In genomic region chr1:18294437-18295176, GRCh38 we compare ENCODE assay signal across 25 cellular contexts.
DNase-seq lines count a peak whose midpoint lies in the region; ATAC-seq, FAIRE-seq and TF ChIP-seq lines count a peak whose summit lies in the region.
"Had no signal": no experiment of that assay in that cellular context is flagged by ENCODE, and none has a peak within 500 bp of the region (broad histone marks: within the 10 kb centered on the region; RNA-seq: fewer than 3 reads in every experiment).

No MANE protein-coding gene starts in this region.

- H3K4me3 Mint-ChIP-seq in GM23338 (peak overlapping the region; percentile 28), endodermal cell (no peak overlapping the region)
- H3K4me3 Mint-ChIP-seq: CD8-positive, alpha-beta memory T cell had no signal

- H3K9ac ChIP-seq in HUES6 (ENCODE audit: low read length) = peak overlapping the region; percentile 74
- H3K9ac ChIP-seq in endodermal cell (ENCODE audit: extremely low read depth, low read length, poor library complexity, severe bottlenecking) = no peak overlapping the region
- H3K9ac ChIP-seq in iPS-20b (ENCODE audit: low read depth, low read length) = peak overlapping the region; percentile 59; the same call in 1 of the 2 replicates

- H3K27me3 ChIP-seq in GM23338 (ENCODE audit: insufficient read depth) (no peaks in the 10 kb centered on the region), HUES6 (ENCODE audit: control insufficient read depth, insufficient read depth, low read length) (no peaks in the 10 kb centered on the region), endodermal cell (ENCODE audit: control insufficient read depth, insufficient read depth, low read length, poor library complexity, severe bottlenecking) (no peaks in the 10 kb centered on the region), iPS-20b (ENCODE audit: insufficient read depth, low read length) (no peaks in the 10 kb centered on the region)

- ATAC-seq in GM23338 (peak; percentile 78), HG03442 (IDR thresholded peaks at IDR 0.05; ENCODE audit: unreplicated experiment) (no peak)

- H3K9me3 ChIP-seq in HUES6 (ENCODE audit: control insufficient read depth, insufficient read depth, low read depth, low read length) = no peaks in the 10 kb centered on the region
- no peaks in the 10 kb centered on the region for H3K9me3 ChIP-seq in endodermal cell (ENCODE audit: control insufficient read depth, low read length)
- no peaks in the 10 kb centered on the region for H3K9me3 ChIP-seq in iPS-20b (ENCODE audit: insufficient read depth, low read depth, low read length)
- H3K9me3 ChIP-seq: SJCRH30 had no signal

- H3F3A ChIP-seq in GM23338 (replicated peaks; ENCODE audit: low read depth) = peaks cover 20% of the 10 kb centered on the region; the same call in 1 of the 2 replicates

- H3K4me1 Mint-ChIP-seq in GM23338 (peaks cover 87% of the 10 kb centered on the region), endodermal cell (peaks cover 15% of the 10 kb centered on the region)
- H3K4me1 Mint-ChIP-seq: CD8-positive, alpha-beta memory T cell had no signal

- H3K36me3 Mint-ChIP-seq in GM23338 (ENCODE audit: low read depth) (peaks cover 23% of the 10 kb centered on the region), endodermal cell (ENCODE audit: low read depth) (no peaks in the 10 kb centered on the region)
- H3K36me3 Mint-ChIP-seq: CD8-positive, alpha-beta memory T cell had no signal

- no peaks in the 10 kb centered on the region for H4K20me1 ChIP-seq in GM23338 (replicated peaks; ENCODE audit: insufficient read depth)

- H3K27ac Mint-ChIP-seq in GM23338 (peak overlapping the region; percentile 92), endodermal cell (peak overlapping the region; percentile 52)

- FAIRE-seq in H54 (lab: Jason Lieb, UNC) = no peak
- FAIRE-seq: A204.1, GM18507, RCC 7860 had no signal

- no peak for TF ChIP-seq POLR2A in H54 (IDR thresholded peaks at IDR 0.05; ENCODE audit: low read depth, low read length)

- H3K9me2 ChIP-seq in GM23338 (ENCODE audit: insufficient read depth) = peaks cover 10% of the 10 kb centered on the region; the same call in 1 of the 2 replicates

- peaks cover 48% of the 10 kb centered on the region for H3K4me1 ChIP-seq in GM23338 (ENCODE audit: insufficient read depth)
- peaks cover 71% of the 10 kb centered on the region for H3K4me1 ChIP-seq in HUES6 (ENCODE audit: control insufficient read depth, insufficient read depth, low read length)
- H3K4me1 ChIP-seq in endodermal cell (ENCODE audit: control insufficient read depth, insufficient read depth, low read length) = peaks cover 7% of the 10 kb centered on the region
- peaks cover 36% of the 10 kb centered on the region for H3K4me1 ChIP-seq in iPS-20b (ENCODE audit: insufficient read depth, low read length)
- H3K4me1 ChIP-seq: SJCRH30 had no signal

- peak overlapping the region; percentile 32; the same call in 1 of the 2 replicates for H3K4me2 ChIP-seq in GM23338

- H3K9me3 Mint-ChIP-seq in GM23338 = peaks cover 9% of the 10 kb centered on the region
- H3K9me3 Mint-ChIP-seq in endodermal cell = no peaks in the 10 kb centered on the region
- H3K9me3 Mint-ChIP-seq: CD8-positive, alpha-beta memory T cell had no signal

- H3K27ac ChIP-seq in GM23338 (ENCODE audit: low read depth) = peak overlapping the region; percentile 98
- peak overlapping the region; percentile 84 for H3K27ac ChIP-seq in HUES6 (ENCODE audit: low read depth, low read length)
- H3K27ac ChIP-seq in endodermal cell (ENCODE audit: low read depth, low read length) = no peak overlapping the region
- peak overlapping the region; percentile 54 for H3K27ac ChIP-seq in iPS-20b (ENCODE audit: low read length)
- H3K27ac ChIP-seq: C4-2B, SJCRH30 had no signal

- H3K4me3 ChIP-seq in GM23338 = peak overlapping the region; percentile 25; the same call in 1 of the 2 replicates
- H3K4me3 ChIP-seq in HUES6 (ENCODE audit: low read depth, low read length) = peak overlapping the region; percentile 31; the same call in 1 of the 2 replicates
- no peak overlapping the region for H3K4me3 ChIP-seq in endodermal cell (ENCODE audit: low read length)
- peak overlapping the region; percentile 20; the same call in 1 of the 2 replicates for H3K4me3 ChIP-seq in iPS-20b (ENCODE audit: low read length)
- H3K4me3 ChIP-seq: SJCRH30 had no signal

- H3K79me2 ChIP-seq in GM23338 (replicated peaks; ENCODE audit: insufficient read depth) = 0 out of 2 replicates have a peak, but pooled peaks cover 5% of the 10 kb centered on the region

- H3K27me3 Mint-ChIP-seq in GM23338 (ENCODE audit: insufficient read depth, low read depth, poor library complexity) = peaks cover 39% of the 10 kb centered on the region
- peaks cover 10% of the 10 kb centered on the region for H3K27me3 Mint-ChIP-seq in endodermal cell (ENCODE audit: insufficient read depth)

- TF ChIP-seq CTCF in GM23338 (conservative IDR thresholded peaks at IDR 0.05; ENCODE audit: low read depth in 2 of 2) (no peak), endodermal cell (conservative IDR thresholded peaks at IDR 0.05) (no peak)

- peak; percentile 93 for DNase-seq in GM23338 (ENCODE audit: low spot score)
- DNase-seq in endodermal cell = peak; percentile 89
- no peak for DNase-seq in H54 (ENCODE audit: insufficient read length, low spot score)
- no peak for DNase-seq in ureter (ENCODE audit: low spot score)
- DNase-seq in SK-N-DZ (ENCODE audit: low spot score) = no peak
- DNase-seq: Calu3; CD8-positive, alpha-beta memory T cell; DMS153; GDM1; HCEC 1CT; KBM-7; NCI-H1092 treated with DMSO at 0.1 percent for 48 hours; NCI-H146; NCI-H2029 treated with DMSO at 0.1 percent for 48 hours; NCI-H2171 treated with DMSO at 0.1 percent for 48 hours; NCI-H526; OCI-M1; SJCRH30 had no signal

- H2AFZ ChIP-seq in GM23338 = no peak overlapping the region

- WGBS in endodermal cell (ENCODE audit: insufficient coverage in 1 of 2, insufficient read length in 1 of 2), 2 experiments = 41 to 78% methylated on average over 2 to 16 of the region's 16 CpGs

- no peaks in the 10 kb centered on the region for H3K36me3 ChIP-seq in GM23338 (ENCODE audit: insufficient read depth)
- no peaks in the 10 kb centered on the region for H3K36me3 ChIP-seq in HUES6 (ENCODE audit: control insufficient read depth, insufficient read depth, low read length)
- H3K36me3 ChIP-seq in endodermal cell (ENCODE audit: control insufficient read depth, insufficient read depth, low read length) = no peaks in the 10 kb centered on the region
- H3K36me3 ChIP-seq in iPS-20b (ENCODE audit: insufficient read depth, low read depth, low read length) = no peaks in the 10 kb centered on the region
- H3K36me3 ChIP-seq: SJCRH30 had no signal

TF ChIP-seq in GM23338, 12 proteins besides CTCF, POLR2A, EP300 and RAD21 (continues in another document):
- TF ChIP-seq ZNF114 (CRISPR knock-in tag; IDR thresholded peaks at IDR 0.05) (0 out of 2 replicates have a peak, but pooled peaks have one; percentile 6), EZH2 (IDR thresholded peaks at IDR 0.05; ENCODE audit: low read depth, unreplicated experiment) (no peak), STAT1 (IDR thresholded peaks at IDR 0.05; ENCODE audit: unreplicated experiment) (no peak), REST (IDR thresholded peaks at IDR 0.05; ENCODE audit: unreplicated experiment) (no peak), ZNF331 (CRISPR knock-in tag; IDR thresholded peaks at IDR 0.05; ENCODE audit: low read depth) (no peak), CREB1 (CRISPR knock-in tag; IDR thresholded peaks at IDR 0.05; ENCODE audit: low read depth) (peak; percentile 8; the same call in 1 of the 2 replicates)

Comparison
In these comparisons a context has a peak if more than half of its experiments do, and no peak if none do; other contexts are left out.
1. DNase-seq: peak in GM23338 (single experiment) and endodermal cell (single experiment); none in H54 (single experiment), ureter (single experiment) and SK-N-DZ (single experiment).